In the genomic region with DNA sequence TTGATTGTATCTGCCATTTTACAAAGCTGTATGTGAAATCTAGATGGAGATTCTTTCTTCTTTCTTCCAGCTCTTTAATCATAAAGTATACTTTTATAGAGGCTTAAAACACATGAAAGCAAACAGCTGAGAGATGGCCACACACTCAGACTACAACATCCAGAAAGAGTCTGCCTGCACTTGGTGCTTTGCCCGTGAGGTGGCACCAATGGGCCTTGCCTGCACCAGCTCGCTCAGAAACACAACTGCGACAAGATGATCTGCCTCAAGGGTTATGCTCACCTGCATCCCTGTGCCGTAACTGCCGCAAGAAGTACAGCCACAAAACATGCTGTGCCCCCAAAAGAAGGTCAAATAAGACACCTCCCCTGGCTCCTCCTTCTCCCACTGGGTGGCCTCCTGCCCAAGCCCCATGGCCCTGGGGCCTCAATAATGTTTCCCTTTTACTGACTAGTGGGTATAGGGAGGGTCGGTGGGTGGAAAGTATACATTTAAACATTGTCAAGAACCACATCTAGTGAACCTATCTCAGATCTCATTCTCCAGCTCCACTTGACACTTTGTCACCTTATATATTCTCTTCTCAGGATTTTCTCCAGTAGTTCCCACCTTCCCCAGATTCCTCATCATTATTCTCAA, we compare ENCODE assay signal across 9 cellular contexts.
A peak's percentile ranks its signal among the peaks of the same experiment; 100 is the strongest.
DNase-seq lines count a peak whose midpoint lies in the region; ATAC-seq and TF ChIP-seq lines count a peak whose summit lies in the region.
"Had no signal": no experiment of that assay in that cellular context is flagged by ENCODE, and none has a peak within 500 bp of the region (broad histone marks: within the 10 kb centered on the region; RNA-seq: fewer than 3 reads in every experiment).

No MANE protein-coding gene starts in this region.

- H2BK12ac ChIP-seq in H9 (ENCODE audit: insufficient read length, low read depth, low read length): no peak overlapping the region

- H3K79me1 ChIP-seq in H9 (ENCODE audit: insufficient read depth, low read depth, low read length, poor library complexity, severe bottlenecking): no peaks in the 10 kb centered on the region

- TF ChIP-seq CTCF in H9 (conservative IDR thresholded peaks at IDR 0.05): peak; percentile 87
- TF ChIP-seq CTCF in foreskin keratinocyte (conservative IDR thresholded peaks at IDR 0.05): peak; percentile 69
- TF ChIP-seq CTCF in psoas muscle (IDR thresholded peaks at IDR 0.05): peak; percentile 39

- POLR2A ChIA-PET in activated CD4-positive, alpha-beta T cell treated with anti-CD3 and anti-CD28 coated beads, Interleukin-2, amount 10 ng/mL, durations not matched to agents 7 days and 5 days (lab: Charles Lee): no interaction called here

- H3K4me3 Mint-ChIP-seq in H9: no peak overlapping the region
- H3K4me3 Mint-ChIP-seq in stimulated activated naive B cell treated with anti-CD40 and anti-IgM and Interleukin-4, amounts not matched to agents 10 μg/mL and 1 μg/mL and 100 μg/mL, for 72 hours: no peak overlapping the region
- no peak overlapping the region for H3K4me3 Mint-ChIP-seq in activated CD4-positive, alpha-beta T cell treated with anti-CD3 and anti-CD28 coated beads, Interleukin-2, amount 10 ng/mL, durations not matched to agents 7 days and 5 days
- H3K4me3 Mint-ChIP-seq: T-cell had no signal

- H3K27me3 Mint-ChIP-seq in H9 (ENCODE audit: low read depth): no peaks in the 10 kb centered on the region
- H3K27me3 Mint-ChIP-seq in stimulated activated naive B cell treated with anti-CD40 and anti-IgM and Interleukin-4, amounts not matched to agents 10 μg/mL and 1 μg/mL and 100 μg/mL, for 72 hours: no peaks in the 10 kb centered on the region
- H3K27me3 Mint-ChIP-seq in activated CD4-positive, alpha-beta T cell treated with anti-CD3 and anti-CD28 coated beads, Interleukin-2, amount 10 ng/mL, durations not matched to agents 7 days and 5 days: no peaks in the 10 kb centered on the region
- H3K27me3 Mint-ChIP-seq: T-cell had no signal

- H4K8ac ChIP-seq in H9 (replicated peaks; ENCODE audit: insufficient read length, low read depth, low read length): no peak overlapping the region

- H3K27ac Mint-ChIP-seq in H9: 0 out of 7 replicates have a peak overlapping the region, but pooled peaks of 1 of the 3 experiments have one; percentile 27
- no peak overlapping the region for H3K27ac Mint-ChIP-seq in stimulated activated naive B cell treated with anti-CD40 and anti-IgM and Interleukin-4, amounts not matched to agents 10 μg/mL and 1 μg/mL and 100 μg/mL, for 72 hours
- H3K27ac Mint-ChIP-seq in activated CD4-positive, alpha-beta T cell treated with anti-CD3 and anti-CD28 coated beads, Interleukin-2, amount 10 ng/mL, durations not matched to agents 7 days and 5 days: no peak overlapping the region
- H3K27ac Mint-ChIP-seq: T-cell had no signal

- no peak overlapping the region for H3K23ac ChIP-seq in H9 (ENCODE audit: insufficient read length, low read depth, low read length)

- H3K36me3 Mint-ChIP-seq in H9 (ENCODE audit: insufficient read depth in 1 of 3, low read depth in 3 of 3): peaks cover 4 to 22% (median 11%) of the 10 kb centered on the region in 3 experiments; a peak in 5 of 7 replicates
- H3K36me3 Mint-ChIP-seq in stimulated activated naive B cell treated with anti-CD40 and anti-IgM and Interleukin-4, amounts not matched to agents 10 μg/mL and 1 μg/mL and 100 μg/mL, for 72 hours: peaks cover 5 to 14% of the 10 kb centered on the region in 2 donors
- H3K36me3 Mint-ChIP-seq in activated CD4-positive, alpha-beta T cell treated with anti-CD3 and anti-CD28 coated beads, Interleukin-2, amount 10 ng/mL, durations not matched to agents 7 days and 5 days (ENCODE audit: low read depth): no peaks in the 10 kb centered on the region

- no peaks in the 10 kb centered on the region for H3K27me3 ChIP-seq in H9 (ENCODE audit: insufficient read depth, low read length)
- no peaks in the 10 kb centered on the region for H3K27me3 ChIP-seq in foreskin keratinocyte
- no peaks in the 10 kb centered on the region for H3K27me3 ChIP-seq in psoas muscle (ENCODE audit: insufficient read depth in 3 of 3, low read length in 2 of 3)
- H3K27me3 ChIP-seq: ovary had no signal

- H3K9me3 ChIP-seq in H9 (ENCODE audit: control insufficient read depth, low read depth, low read length) (no peaks in the 10 kb centered on the region), psoas muscle (no peaks in the 10 kb centered on the region)
- H3K9me3 ChIP-seq: ovary had no signal

- no peak overlapping the region for H3K14ac ChIP-seq in H9 (ENCODE audit: insufficient read depth, low read length)

- H2BK15ac ChIP-seq in H9 (ENCODE audit: low read depth, low read length): no peak overlapping the region

- no peak overlapping the region for H3T11ph ChIP-seq in H9 (ENCODE audit: low read length)

- no CpG with 5 or more reads among the region's 6 CpGs for WGBS in H9 (ENCODE audit: extremely low coverage, insufficient read length, low lambda C conversion rate)
- WGBS in psoas muscle, 3 donors: 67 to 73% (median 72%) methylated on average over 6 of the region's 6 CpGs

- no peak overlapping the region for H4K91ac ChIP-seq in H9 (ENCODE audit: insufficient read length, low read depth, low read length)

- peaks cover 14 to 24% of the 10 kb centered on the region in 2 experiments for H3K4me1 Mint-ChIP-seq in H9
- no peaks in the 10 kb centered on the region for H3K4me1 Mint-ChIP-seq in stimulated activated naive B cell treated with anti-CD40 and anti-IgM and Interleukin-4, amounts not matched to agents 10 μg/mL and 1 μg/mL and 100 μg/mL, for 72 hours
- no peaks in the 10 kb centered on the region for H3K4me1 Mint-ChIP-seq in activated CD4-positive, alpha-beta T cell treated with anti-CD3 and anti-CD28 coated beads, Interleukin-2, amount 10 ng/mL, durations not matched to agents 7 days and 5 days
- H3K4me1 Mint-ChIP-seq: T-cell had no signal

- CTCF ChIA-PET in activated CD4-positive, alpha-beta T cell treated with anti-CD3 and anti-CD28 coated beads, Interleukin-2, amount 10 ng/mL, durations not matched to agents 7 days and 5 days (lab: Charles Lee): interaction anchor here (0.6 kb wide), 1 partner anchor 276 kb away, joined by 4 read pairs; no protein-coding TSS in a partner anchor

- H3K23me2 ChIP-seq in H9 (ENCODE audit: insufficient read length, low read depth, low read length, poor library complexity, severe bottlenecking): no peaks in the 10 kb centered on the region

- H3K9me3 Mint-ChIP-seq in H9: no peaks in the 10 kb centered on the region
- H3K9me3 Mint-ChIP-seq in stimulated activated naive B cell treated with anti-CD40 and anti-IgM and Interleukin-4, amounts not matched to agents 10 μg/mL and 1 μg/mL and 100 μg/mL, for 72 hours: no peaks in the 10 kb centered on the region
- H3K9me3 Mint-ChIP-seq in activated CD4-positive, alpha-beta T cell treated with anti-CD3 and anti-CD28 coated beads, Interleukin-2, amount 10 ng/mL, durations not matched to agents 7 days and 5 days: no peaks in the 10 kb centered on the region
- H3K9me3 Mint-ChIP-seq: T-cell had no signal

- ATAC-seq in foreskin keratinocyte: peak; percentile 92
- ATAC-seq in psoas muscle: peak in 1 of 4 donors; percentile 43
- no peak for ATAC-seq in stimulated activated naive B cell treated with anti-CD40 and anti-IgM and Interleukin-4, amounts not matched to agents 10 μg/mL and 1 μg/mL and 100 μg/mL, for 72 hours (replicated peaks)
- ATAC-seq: T-cell had no signal

- H2BK5ac ChIP-seq in H9 (ENCODE audit: insufficient read length, low read length): no peak overlapping the region

- H3K4me3 ChIP-seq in psoas muscle: no peak overlapping the region
- H3K4me3 ChIP-seq: ovary had no signal

- no peak overlapping the region for H3K18ac ChIP-seq in H9 (ENCODE audit: insufficient read length, low read depth, low read length)

- no peaks in the 10 kb centered on the region for H4K20me1 ChIP-seq in H9 (ENCODE audit: control insufficient read depth, insufficient read depth, insufficient read length)

- H4K5ac ChIP-seq in H9 (ENCODE audit: insufficient read length, low read depth, low read length): no peak overlapping the region

- H3K4me1 ChIP-seq in H9 (ENCODE audit: insufficient read depth, low read length) (no peaks in the 10 kb centered on the region; the same call in 1 of the 2 replicates), foreskin keratinocyte (no peaks in the 10 kb centered on the region), psoas muscle (no peaks in the 10 kb centered on the region)

- H2AK5ac ChIP-seq in H9 (ENCODE audit: insufficient read length, low read length): no peak overlapping the region

- H3K56ac ChIP-seq in H9 (ENCODE audit: insufficient read length, low read depth, low read length): no peak overlapping the region

- no peak overlapping the region for H2BK120ac ChIP-seq in H9 (ENCODE audit: low read depth, low read length, poor library complexity, severe bottlenecking)

- no peaks in the 10 kb centered on the region for H3K79me2 ChIP-seq in H9 (ENCODE audit: insufficient read depth, low read length)

- H2BK20ac ChIP-seq in H9 (ENCODE audit: low read depth, low read length, poor library complexity, severe bottlenecking): no peak overlapping the region

- H3K36me3 ChIP-seq in psoas muscle (ENCODE audit: insufficient read depth in 1 of 2, low read depth in 1 of 2): peaks cover 0 to 65% of the 10 kb centered on the region in 2 donors
- H3K36me3 ChIP-seq: ovary had no signal

- no peak overlapping the region for H3K4ac ChIP-seq in H9 (ENCODE audit: low read depth, low read length)

- H3K27ac ChIP-seq in H9 (ENCODE audit: insufficient read length, low read depth, low read length) (no peak overlapping the region), foreskin keratinocyte (no peak overlapping the region), psoas muscle (no peak overlapping the region)
- H3K27ac ChIP-seq: ovary had no signal

- H3K9ac ChIP-seq in H9 (ENCODE audit: extremely low read depth, insufficient read length, low read length): no peak overlapping the region

- no peak overlapping the region for H3K4me2 ChIP-seq in H9 (ENCODE audit: insufficient read depth, insufficient read length, low read length)

- H2AFZ ChIP-seq in H9 (ENCODE audit: low read length): no peak overlapping the region

- DNase-seq in H9: peak; percentile 84
- peak; percentile 8 for DNase-seq in SHP77 treated with DMSO at 0.1 percent for 48 hours (lab: John Stamatoyannopoulos, UW)
- peak in 1 of 2 donors; percentile 22 for DNase-seq in foreskin keratinocyte
- DNase-seq in psoas muscle: no peak
- DNase-seq in stimulated activated naive B cell treated with anti-CD40 and anti-IgM and Interleukin-4, amounts not matched to agents 10 μg/mL and 1 μg/mL and 100 μg/mL, for 72 hours: no peak
- DNase-seq in NCI-H1417 (lab: John Stamatoyannopoulos, UW): no peak
- no peak for DNase-seq in activated CD4-positive, alpha-beta T cell treated with anti-CD3 and anti-CD28 coated beads, Interleukin-2, amount 10 ng/mL, durations not matched to agents 7 days and 5 days

- intact Hi-C loops in psoas muscle (cut with DNase I): no loop called here

Comparison
In these comparisons a context has a peak if more than half of its experiments do, and no peak if none do; other contexts are left out.
1. DNase-seq: peak in H9 (single experiment) and SHP77 treated with DMSO at 0.1 percent for 48 hours (single experiment); none in psoas muscle (0 of 2), stimulated activated naive B cell treated with anti-CD40 and anti-IgM and Interleukin-4, amounts not matched to agents 10 μg/mL and 1 μg/mL and 100 μg/mL, for 72 hours (single experiment), NCI-H1417 (0 of 3) and activated CD4-positive, alpha-beta T cell treated with anti-CD3 and anti-CD28 coated beads, Interleukin-2, amount 10 ng/mL, durations not matched to agents 7 days and 5 days (single experiment).
2. Peak in every context shown above with its lines, with median percentiles within 50 percentile points of each other: CTCF ChIP-seq.